ENCODE assay signal across 8 cellular contexts in genomic region chr3:9248232-9249191, GRCh38. TPM values are rescaled to one million over a fixed set of nuclear protein-coding genes. Genes with fewer than 3 reads are reported as not detected.
DNase-seq lines count a peak whose midpoint lies in the region; ATAC-seq and FAIRE-seq lines count a peak whose summit lies in the region.

No MANE protein-coding gene starts in this region.

- H3K27ac ChIP-seq in CD4-positive, CD25-positive, alpha-beta regulatory T cell (ENCODE audit: insufficient read depth, low read length, poor library complexity, severe bottlenecking), result no peak overlapping the region
- no peak overlapping the region for H3K27ac ChIP-seq in stomach smooth muscle (ENCODE audit: low read length)

- H3K9me3 ChIP-seq in CD4-positive, CD25-positive, alpha-beta regulatory T cell (ENCODE audit: control insufficient read depth in 2 of 2, low read length in 2 of 2), result no peaks in the 10 kb centered on the region
- H3K9me3 ChIP-seq in stomach smooth muscle (ENCODE audit: control insufficient read depth in 2 of 2, low read length in 2 of 2), result no peaks in the 10 kb centered on the region

- no peaks in the 10 kb centered on the region for H3K27me3 ChIP-seq in CD4-positive, CD25-positive, alpha-beta regulatory T cell (ENCODE audit: control insufficient read depth, insufficient read depth, low read length)
- no peaks in the 10 kb centered on the region for H3K27me3 ChIP-seq in stomach smooth muscle (ENCODE audit: control insufficient read depth in 1 of 2, insufficient read depth in 2 of 2, low read length in 2 of 2)

- peaks cover 5% of the 10 kb centered on the region for H3K27me3 Mint-ChIP-seq in CD4-positive, CD25-positive, alpha-beta regulatory T cell
- no peaks in the 10 kb centered on the region for H3K27me3 Mint-ChIP-seq in activated naive CD8-positive, alpha-beta T cell

- H3K4me1 ChIP-seq in CD4-positive, CD25-positive, alpha-beta regulatory T cell (ENCODE audit: control insufficient read depth, insufficient read depth, low read length, poor library complexity, severe bottlenecking), result peaks cover 29% of the 10 kb centered on the region
- H3K4me1 ChIP-seq in stomach smooth muscle (ENCODE audit: control insufficient read depth, insufficient read depth, low read length), result peaks cover 20% of the 10 kb centered on the region

- H3K36me3 ChIP-seq in CD4-positive, CD25-positive, alpha-beta regulatory T cell (ENCODE audit: control insufficient read depth, insufficient read depth, low read length), result no peaks in the 10 kb centered on the region
- H3K36me3 ChIP-seq in stomach smooth muscle (ENCODE audit: control insufficient read depth in 2 of 2, insufficient read depth in 2 of 2, low read length in 2 of 2), result no peaks in the 10 kb centered on the region

- DNase-seq in CD4-positive, CD25-positive, alpha-beta regulatory T cell, result peak in 2 of 3 donors; percentile 29 to 33
- DNase-seq in Jurkat, Clone E6-1 (ENCODE audit: low read depth, low spot score), result no peak
- peak; percentile 41 for DNase-seq in kidney glomerular epithelial cell (lab: John Stamatoyannopoulos, UW)
- DNase-seq in urothelium cell line (ENCODE audit: low spot score), result no peak
- no peak for DNase-seq in hepatic stellate cell (ENCODE audit: low spot score)

- H3K4me3 ChIP-seq in CD4-positive, CD25-positive, alpha-beta regulatory T cell (ENCODE audit: low read depth, low read length), result peak overlapping the region; percentile 91
- H3K4me3 ChIP-seq in Jurkat, Clone E6-1 (ENCODE audit: low read length), result peak overlapping the region; percentile 61
- H3K4me3 ChIP-seq in stomach smooth muscle (ENCODE audit: low read length in 2 of 2), result peak overlapping the region; percentile 86 to 91

- peak overlapping the region; percentile 90 to 95 (median 94) for H3K4me3 Mint-ChIP-seq in CD4-positive, CD25-positive, alpha-beta regulatory T cell
- peak overlapping the region; percentile 92 for H3K4me3 Mint-ChIP-seq in activated naive CD8-positive, alpha-beta T cell

- peak overlapping the region in 2 of 3 donors; percentile 68 to 80 for H3K27ac Mint-ChIP-seq in CD4-positive, CD25-positive, alpha-beta regulatory T cell
- H3K27ac Mint-ChIP-seq in activated naive CD8-positive, alpha-beta T cell, result no peak overlapping the region

- peak overlapping the region; percentile 40 to 55 for H3K9ac ChIP-seq in stomach smooth muscle (ENCODE audit: low read length in 2 of 2)

- H3K36me3 Mint-ChIP-seq in CD4-positive, CD25-positive, alpha-beta regulatory T cell, result no peaks in the 10 kb centered on the region
- peaks cover 3% of the 10 kb centered on the region for H3K36me3 Mint-ChIP-seq in activated naive CD8-positive, alpha-beta T cell

- no peak for FAIRE-seq in urothelium cell line (lab: Jason Lieb, UNC)

- H3K4me1 Mint-ChIP-seq in CD4-positive, CD25-positive, alpha-beta regulatory T cell, result peaks cover 13 to 49% (median 21%) of the 10 kb centered on the region in 4 donors
- H3K4me1 Mint-ChIP-seq in activated naive CD8-positive, alpha-beta T cell (ENCODE audit: low read depth), result peaks cover 22% of the 10 kb centered on the region

- no peaks in the 10 kb centered on the region for H3K9me3 Mint-ChIP-seq in CD4-positive, CD25-positive, alpha-beta regulatory T cell
- no peaks in the 10 kb centered on the region for H3K9me3 Mint-ChIP-seq in activated naive CD8-positive, alpha-beta T cell (ENCODE audit: low read depth)

- no peak for ATAC-seq in CD4-positive, CD25-positive, alpha-beta regulatory T cell (ENCODE audit: low read depth in 2 of 2)
- ATAC-seq in HG03139 (IDR thresholded peaks at IDR 0.05; ENCODE audit: unreplicated experiment), result no peak

RNA-seq across cellular contexts. Expression of gene SRGAP3, which starts 0.9 kb away (rescaled TPM):
- total RNA-seq in CD4-positive, CD25-positive, alpha-beta regulatory T cell, result 8.1 TPM
- polyA plus RNA-seq in CD4-positive, CD25-positive, alpha-beta regulatory T cell, result 1 to 10 TPM; 1.8 to 3.7 (median 2.4) TPM
- 6.8 TPM for polyA plus RNA-seq in Jurkat, Clone E6-1 (2012; ENCODE audit: insufficient read depth, insufficient read length)

Comparison
In these comparisons a context has a peak if more than half of its experiments do, and no peak if none do; other contexts are left out.
1. DNase-seq: peak in CD4-positive, CD25-positive, alpha-beta regulatory T cell (2 of 3) and kidney glomerular epithelial cell (single experiment); none in Jurkat, Clone E6-1 (single experiment), urothelium cell line (single experiment) and hepatic stellate cell (single experiment).
2. Peak in every context shown above with its lines, with median percentiles within 50 percentile points of each other: H3K4me3 ChIP-seq.